In genomic region chr19:512548-513365, GRCh38 we compare ENCODE assay signal across 1 cellular context.
TF ChIP-seq lines count a peak whose summit lies in the region.

No MANE protein-coding gene starts in this region.

TF ChIP-seq in HepG2, 621 proteins besides CTCF, POLR2A, EP300 and RAD21 (continued from another document):
- no peak for TF ChIP-seq ISX (CRISPR knock-in tag; conservative IDR thresholded peaks at IDR 0.05)
- no peak for TF ChIP-seq SMYD3 (CRISPR knock-in tag; IDR thresholded peaks at IDR 0.05)
- TF ChIP-seq ZNF563 (CRISPR knock-in tag; IDR thresholded peaks at IDR 0.05): peak; percentile 39; the same call in 1 of the 2 replicates
- no peak for TF ChIP-seq CENPT (CRISPR knock-in tag; IDR thresholded peaks at IDR 0.05; ENCODE audit: low read depth)
- TF ChIP-seq NFAT5 (CRISPR knock-in tag; IDR thresholded peaks at IDR 0.05): no peak
- no peak for TF ChIP-seq ZNF251 (CRISPR knock-in tag; IDR thresholded peaks at IDR 0.05)
- TF ChIP-seq BCL6 (CRISPR knock-in tag; IDR thresholded peaks at IDR 0.05): peak; percentile 17; the same call in 1 of the 2 replicates
- TF ChIP-seq MTA1 (CRISPR knock-in tag; IDR thresholded peaks at IDR 0.05; ENCODE audit: borderline replicate concordance): peak; percentile 54; the same call in 1 of the 2 replicates
- no peak for TF ChIP-seq FOXA1 (IDR thresholded peaks at IDR 0.05)
- peak; percentile 80 for TF ChIP-seq FOXA1 (CRISPR knock-in tag; IDR thresholded peaks at IDR 0.05)
- peak; percentile 23; the same call in 1 of the 2 replicates for TF ChIP-seq RARA (CRISPR knock-in tag; IDR thresholded peaks at IDR 0.05)
- no peak for TF ChIP-seq ZNF580 (CRISPR knock-in tag; IDR thresholded peaks at IDR 0.05; ENCODE audit: borderline replicate concordance, low read depth)
- no peak for TF ChIP-seq ETS1 (CRISPR knock-in tag; IDR thresholded peaks at IDR 0.05)
- TF ChIP-seq TFE3 (CRISPR knock-in tag; IDR thresholded peaks at IDR 0.05): no peak
- no peak for TF ChIP-seq ZNF503 (CRISPR knock-in tag; IDR thresholded peaks at IDR 0.05)
